10 cellular contexts compared by ENCODE assay signal in the genomic region with DNA sequence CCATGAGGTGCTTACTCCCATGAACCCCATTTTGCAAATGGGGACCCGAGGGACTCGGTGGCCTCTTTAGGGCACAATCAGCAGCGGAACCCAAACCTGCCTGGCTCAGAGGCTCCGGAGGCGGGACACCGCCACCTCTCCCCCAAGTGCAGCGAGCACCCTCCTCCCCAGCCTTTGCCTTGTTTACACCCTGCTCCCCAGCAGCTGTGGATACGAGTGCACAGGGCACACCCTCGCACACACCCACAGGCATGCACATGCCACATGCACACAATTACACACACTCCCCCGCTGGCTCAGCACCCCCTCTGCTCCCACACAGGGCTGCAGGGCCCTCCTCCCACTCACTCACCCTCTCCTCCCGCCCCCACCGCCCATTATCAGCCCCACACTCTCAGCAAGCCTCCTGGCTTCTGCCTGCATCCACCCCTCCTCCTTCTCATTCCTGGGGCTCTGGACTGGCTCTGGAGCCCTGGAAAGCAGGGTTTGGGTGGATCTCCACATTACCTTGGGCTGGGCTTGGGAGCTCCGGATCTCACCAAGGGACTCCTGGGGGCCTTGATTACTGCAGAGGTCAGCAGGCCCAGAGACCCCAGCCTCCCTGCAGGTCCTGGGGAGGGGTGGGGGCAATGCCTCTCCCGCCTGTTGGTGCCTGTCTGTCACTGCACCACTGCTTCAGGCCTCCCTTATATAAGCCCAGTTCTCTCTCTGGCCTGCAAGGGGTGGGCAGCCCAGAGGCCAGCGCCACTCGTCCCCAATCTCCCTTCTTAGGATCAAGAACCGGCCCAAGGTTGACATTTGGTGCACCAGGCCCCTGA. TPM values are rescaled to one million over a fixed set of nuclear protein-coding genes. Genes with fewer than 3 reads are reported as not detected.
DNase-seq lines count a peak whose midpoint lies in the region; ATAC-seq and TF ChIP-seq lines count a peak whose summit lies in the region.
"Had no signal": no experiment of that assay in that cellular context is flagged by ENCODE, and none has a peak within 500 bp of the region (broad histone marks: within the 10 kb centered on the region; RNA-seq: fewer than 3 reads in every experiment).

No MANE protein-coding gene starts in this region.

- H3K4me1 ChIP-seq in Panc1 (ENCODE audit: control insufficient read depth, insufficient read depth, low read length) (peaks cover 25% of the 10 kb centered on the region), foreskin keratinocyte (no peaks in the 10 kb centered on the region)
- H3K4me1 ChIP-seq: SJSA1 had no signal

- CTCF ChIA-PET in Panc1 (lab: Charles Lee): no interaction called here

- in situ Hi-C loops in Panc1 (cut with HindIII; ENCODE audit: low pct_unique_long_range_greater_than_20kb, low sequenced_read_pairs): no loop called here

- POLR2A ChIA-PET in Panc1 (lab: Charles Lee): interaction anchor here (0.7 kb wide), 2 partner anchors 508 to 1080 kb away, joined by 9 to 10 read pairs; no protein-coding TSS in a partner anchor

- H3K36me3 Mint-ChIP-seq in neural crest cell (ENCODE audit: low read depth): no peaks in the 10 kb centered on the region

- no peaks in the 10 kb centered on the region for H3K27me3 Mint-ChIP-seq in neural crest cell (ENCODE audit: low read depth)

- H3K9me3 Mint-ChIP-seq in neural crest cell: no peaks in the 10 kb centered on the region

- ATAC-seq in Panc1 (peak; percentile 63), foreskin keratinocyte (peak; percentile 59), HG02588 (IDR thresholded peaks at IDR 0.05; ENCODE audit: unreplicated experiment) (no peak), GM19035 (IDR thresholded peaks at IDR 0.05; ENCODE audit: unreplicated experiment) (no peak)

- H3K4me3 ChIP-seq in AG10803 (ENCODE audit: low read length) (no peak overlapping the region), Panc1 (ENCODE audit: low read depth in 2 of 2, low read length in 2 of 2) (no peak overlapping the region)
- H3K4me3 ChIP-seq: SJSA1 had no signal

- peak; percentile 64 for DNase-seq in AG10803 (ENCODE audit: low read depth)
- no peak for DNase-seq in Panc1 (ENCODE audit: low read depth, low spot score)
- no peak for DNase-seq in foreskin keratinocyte
- DNase-seq in neural crest cell (ENCODE audit: low read depth, low spot score): no peak
- DNase-seq in GM10266 (ENCODE audit: extremely low spot score): no peak
- no peak for DNase-seq in NCI-H2081 (lab: John Stamatoyannopoulos, UW)
- DNase-seq: activated effector memory CD4-positive, alpha-beta T cell treated with anti-CD3 and anti-CD28 coated beads, Interleukin-2, amount 50 U/mL, for 16 hours had no signal

- no peak for TF ChIP-seq CTCF in AG10803 (conservative IDR thresholded peaks at IDR 0.05; ENCODE audit: low read length)
- no peak for TF ChIP-seq CTCF in Panc1 (IDR thresholded peaks at IDR 0.05)
- no peak for TF ChIP-seq CTCF in foreskin keratinocyte (conservative IDR thresholded peaks at IDR 0.05)
- no peak for TF ChIP-seq CTCF in neural crest cell (conservative IDR thresholded peaks at IDR 0.05)
- no peak for TF ChIP-seq CTCF in GM10266 (IDR thresholded peaks at IDR 0.05; ENCODE audit: control insufficient read depth, insufficient read depth, low read depth, missing control alignments)

- H3K4me3 Mint-ChIP-seq in neural crest cell: peak overlapping the region; percentile 27

- H3K4me1 Mint-ChIP-seq in neural crest cell: peaks cover 9% of the 10 kb centered on the region

- H3K27ac Mint-ChIP-seq in neural crest cell (ENCODE audit: unreplicated experiment): no peak overlapping the region

- intact Hi-C loops in Panc1 (cut with micrococcal nuclease; ENCODE audit: unreplicated experiment): no loop called here

- no peaks in the 10 kb centered on the region for H3K36me3 ChIP-seq in Panc1 (ENCODE audit: control insufficient read depth, insufficient read depth, low read length)

- H3K27ac ChIP-seq in Panc1 (ENCODE audit: low read length): no peak overlapping the region
- no peak overlapping the region for H3K27ac ChIP-seq in foreskin keratinocyte
- H3K27ac ChIP-seq: SJSA1 had no signal

- H3K9me3 ChIP-seq in Panc1 (ENCODE audit: control insufficient read depth, insufficient read depth, low read depth, low read length): no peaks in the 10 kb centered on the region
- H3K9me3 ChIP-seq: SJSA1 had no signal

- no TSS peak for BruUV-seq in Panc1 (replicated peaks; lab: Mats Ljungman, UMichigan)

- no peaks in the 10 kb centered on the region for H3K27me3 ChIP-seq in Panc1 (ENCODE audit: control insufficient read depth, insufficient read depth, low read length)
- H3K27me3 ChIP-seq in foreskin keratinocyte: no peaks in the 10 kb centered on the region
- H3K27me3 ChIP-seq: SJSA1 had no signal

RNA-seq across cellular contexts. Expression of gene PDK2, which starts 6.4 kb away (rescaled TPM):
- total RNA-seq in Panc1 (2021; ENCODE audit: unreplicated experiment) (46.0 TPM), foreskin keratinocyte (7.3 and 7.5 TPM in 2 replicates), neural crest cell (21.6 and 24.6 TPM in 2 replicates)
- 79.3 TPM for polyA plus RNA-seq in Panc1 (2012; ENCODE audit: insufficient read length)
- 6.9 and 7.5 TPM in 2 replicates for polyA plus RNA-seq in foreskin keratinocyte

RNA-seq across cellular contexts. Expression of gene SAMD14, which starts 28.4 kb away (rescaled TPM):
- total RNA-seq in Panc1 (2021; ENCODE audit: unreplicated experiment) (6.9 TPM), foreskin keratinocyte (0.99 and 2.4 TPM in 2 replicates), neural crest cell (26.1 and 28.7 TPM in 2 replicates)
- 8.6 TPM for polyA plus RNA-seq in Panc1 (2012; ENCODE audit: insufficient read length)
- 1.4 and 2.4 TPM in 2 replicates for polyA plus RNA-seq in foreskin keratinocyte

RNA-seq across cellular contexts. Expression of gene ITGA3, which starts 45.6 kb away (rescaled TPM):
- 439 TPM for total RNA-seq in Panc1 (2021; ENCODE audit: unreplicated experiment)
- 291 TPM for polyA plus RNA-seq in Panc1 (2012; ENCODE audit: insufficient read length)
- 1,046 and 1,112 TPM in 2 replicates for total RNA-seq in foreskin keratinocyte
- 633 and 656 TPM in 2 replicates for polyA plus RNA-seq in foreskin keratinocyte
- 4.5 and 4.8 TPM in 2 replicates for total RNA-seq in neural crest cell

RNA-seq across cellular contexts. Expression of gene PPP1R9B, which starts 48.9 kb away (rescaled TPM):
- total RNA-seq in Panc1 (2021; ENCODE audit: unreplicated experiment): 114 TPM
- polyA plus RNA-seq in Panc1 (2012; ENCODE audit: insufficient read length): 149 TPM
- 32.9 and 36.0 TPM in 2 replicates for total RNA-seq in foreskin keratinocyte
- polyA plus RNA-seq in foreskin keratinocyte: 21.2 and 21.5 TPM in 2 replicates
- total RNA-seq in neural crest cell: 67.1 and 68.8 TPM in 2 replicates

Comparison
In these comparisons a context has a peak if more than half of its experiments do, and no peak if none do; other contexts are left out.
1. ATAC-seq: peak in Panc1 (single experiment) and foreskin keratinocyte (single experiment); none in HG02588 (single experiment) and GM19035 (single experiment).
2. RNA of gene ITGA3, which starts 45.6 kb away (total RNA-seq): 1,046 to 1,112 TPM in foreskin keratinocyte and 439 TPM in Panc1 (single experiment); 4.5 to 4.8 TPM in neural crest cell; every median in the first group is over 10 times any median in the second.